27 cellular contexts compared by ENCODE assay signal in the genomic region with DNA sequence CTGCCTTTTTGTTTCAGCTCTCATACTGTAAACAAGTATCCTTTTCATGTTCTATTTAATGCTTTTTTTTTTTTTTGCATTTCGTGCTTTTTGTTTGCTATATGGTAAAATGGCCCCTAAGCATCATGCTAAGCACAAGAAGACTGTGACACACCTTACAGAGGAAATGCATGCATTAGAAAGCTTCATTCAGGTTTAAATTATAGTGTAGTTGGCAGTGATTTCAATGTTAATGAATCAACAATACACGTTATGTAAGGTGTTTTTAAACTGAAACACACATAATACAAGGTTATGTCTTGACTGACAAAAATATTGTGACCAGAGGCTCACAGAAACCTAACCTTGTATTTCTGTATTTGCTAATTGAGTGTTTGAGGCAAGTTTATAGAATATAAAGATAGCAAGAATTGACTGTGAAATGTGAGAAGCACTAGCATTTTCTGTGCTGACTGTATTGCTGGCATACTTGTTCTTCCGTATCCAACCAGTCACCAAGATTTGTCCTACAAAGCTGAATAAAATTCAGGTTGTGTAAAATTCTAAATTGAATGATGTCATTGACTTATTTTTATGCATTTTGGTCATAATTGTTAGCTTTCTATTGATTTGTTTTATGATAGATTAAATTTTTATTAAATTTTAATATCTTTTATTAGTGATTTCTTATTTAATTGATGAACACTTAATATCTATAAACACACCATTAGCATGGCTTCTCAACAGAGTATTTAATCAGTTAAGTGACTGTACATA. TPM values are rescaled to one million over a fixed set of nuclear protein-coding genes. Genes with fewer than 3 reads are reported as not detected.
"Had no signal": no experiment of that assay in that cellular context is flagged by ENCODE, and none has a peak within 500 bp of the region (broad histone marks: within the 10 kb centered on the region; RNA-seq: fewer than 3 reads in every experiment).

No MANE protein-coding gene starts in this region.

- H3K27me3 ChIP-seq: right atrium auricular region, vagina had no signal

- H3K9me3 ChIP-seq: mucosa of descending colon, prostate gland, right atrium auricular region, suprapubic skin, transverse colon, vagina had no signal

- H3K27ac Mint-ChIP-seq: activated CD4-positive, alpha-beta memory T cell treated with anti-CD3 and anti-CD28 coated beads for 36 hours; activated naive CD8-positive, alpha-beta T cell treated with anti-CD3 and anti-CD28 coated beads, Interleukin-2, amount 10 ng/mL, durations not matched to agents 7 days and 5 days; effector memory CD8-positive, alpha-beta T cell; memory B cell; naive B cell; stimulated activated naive CD8-positive, alpha-beta T cell treated with anti-CD3 and anti-CD28 coated beads, Interleukin-15, Interleukin-2, amounts not matched to agents 100 ng/mL and 50 ng/mL, for 24 hours; T-helper 2 cell treated with Interferon-gamma antibody and Interleukin-4, amounts not matched to agents 5 μg/mL and 100 μg/mL, for 36 hours had no signal

- H3K27ac ChIP-seq: cardiac muscle cell, epithelial cell of prostate, prostate gland, right atrium auricular region, suprapubic skin, transverse colon, vagina had no signal

- H3K36me3 Mint-ChIP-seq: activated CD4-positive, alpha-beta memory T cell treated with anti-CD3 and anti-CD28 coated beads for 36 hours; memory B cell had no signal

- H3K4me3 ChIP-seq: cardiac muscle cell, mucosa of descending colon, prostate gland, right atrium auricular region, suprapubic skin, transverse colon, vagina had no signal

- H3K36me3 ChIP-seq: cardiac muscle cell, prostate gland, right atrium auricular region, suprapubic skin, transverse colon, vagina had no signal

- H3K9me3 Mint-ChIP-seq: activated CD4-positive, alpha-beta memory T cell treated with anti-CD3 and anti-CD28 coated beads for 36 hours; effector memory CD8-positive, alpha-beta T cell; neural crest cell had no signal

- FAIRE-seq: TTC549 had no signal

- H3K4me3 Mint-ChIP-seq: activated CD4-positive, alpha-beta memory T cell treated with anti-CD3 and anti-CD28 coated beads for 36 hours; activated naive CD8-positive, alpha-beta T cell treated with anti-CD3 and anti-CD28 coated beads, Interleukin-2, amount 10 ng/mL, durations not matched to agents 7 days and 5 days; effector memory CD8-positive, alpha-beta T cell; memory B cell; naive B cell; neural crest cell; stimulated activated naive CD8-positive, alpha-beta T cell treated with anti-CD3 and anti-CD28 coated beads, Interleukin-15, Interleukin-2, amounts not matched to agents 100 ng/mL and 50 ng/mL, for 24 hours; T-helper 2 cell treated with Interferon-gamma antibody and Interleukin-4, amounts not matched to agents 5 μg/mL and 100 μg/mL, for 36 hours had no signal

- H3K4me1 ChIP-seq: prostate gland had no signal

- DNase-seq: activated CD4-positive, alpha-beta memory T cell treated with anti-CD3 and anti-CD28 coated beads for 36 hours; activated CD4-positive, alpha-beta T cell treated with anti-CD3 and anti-CD28 coated beads for 4 hours; activated naive CD4-positive, alpha-beta T cell; activated naive CD8-positive, alpha-beta T cell treated with anti-CD3 and anti-CD28 coated beads, Interleukin-2, amount 10 ng/mL, durations not matched to agents 7 days and 5 days; activated T-cell treated with anti-CD3 and anti-CD28 coated beads for 4 hours; amygdala; effector memory CD8-positive, alpha-beta T cell; glutamatergic neuron; hypothalamus; left ventricle myocardium superior; mucosa of descending colon; naive B cell; transverse colon had no signal

RNA-seq across cellular contexts. Expression of a gene that starts 4.1 kb away (rescaled TPM):
- total RNA-seq: activated CD4-positive, alpha-beta memory T cell treated with anti-CD3 and anti-CD28 coated beads for 36 hours; cardiac muscle cell; dermis microvascular lymphatic vessel endothelial cell; left ventricle myocardium superior; osteoblast; right atrium auricular region; skeletal muscle tissue; suprapubic skin; vagina had no signal
- polyA plus RNA-seq: cardiac muscle cell had no signal
